25 cellular contexts compared by ENCODE assay signal in genomic region chr20:8434326-8434876, GRCh38.
A peak's percentile ranks its signal among the peaks of the same experiment; 100 is the strongest.
DNase-seq lines count a peak whose midpoint lies in the region; ATAC-seq and TF ChIP-seq lines count a peak whose summit lies in the region.
"Had no signal": no experiment of that assay in that cellular context is flagged by ENCODE, and none has a peak within 500 bp of the region (broad histone marks: within the 10 kb centered on the region; RNA-seq: fewer than 3 reads in every experiment).

No MANE protein-coding gene starts in this region.

- no peak overlapping the region for H3K27ac Mint-ChIP-seq in osteocyte (ENCODE audit: unreplicated experiment)
- H3K27ac Mint-ChIP-seq: activated CD4-positive, alpha-beta memory T cell treated with anti-CD3 and anti-CD28 coated beads, Interleukin-2, amount 10 ng/mL, durations not matched to agents 7 days and 5 days; activated naive CD8-positive, alpha-beta T cell treated with anti-CD3 and anti-CD28 coated beads, Interleukin-2, amount 50 U/mL, for 24 hours; dendritic cell treated with granulocyte-macrophage colony-stimulating factor and Interleukin-4, amounts not matched to agents 40 ng/mL and 50 ng/mL, for 4 days; IgD-negative memory B cell had no signal

- WGBS in spleen, 5 donors: 55 to 82% (median 68%) methylated on average over 2 of the region's 2 CpGs

- H3K9me3 Mint-ChIP-seq in osteocyte (ENCODE audit: unreplicated experiment): no peaks in the 10 kb centered on the region
- H3K9me3 Mint-ChIP-seq: activated CD4-positive, alpha-beta memory T cell treated with anti-CD3 and anti-CD28 coated beads, Interleukin-2, amount 10 ng/mL, durations not matched to agents 7 days and 5 days; activated naive CD8-positive, alpha-beta T cell treated with anti-CD3 and anti-CD28 coated beads, Interleukin-2, amount 50 U/mL, for 24 hours; dendritic cell treated with granulocyte-macrophage colony-stimulating factor and Interleukin-4, amounts not matched to agents 40 ng/mL and 50 ng/mL, for 4 days; neural crest cell had no signal

- H3K4me3 ChIP-seq in adipocyte (ENCODE audit: low read length) (no peak overlapping the region), spleen (peak overlapping the region in 1 of 8 donors; percentile 9)
- H3K4me3 ChIP-seq: left ventricle myocardium inferior, thyroid gland had no signal

- H3K27me3 Mint-ChIP-seq in osteocyte (ENCODE audit: unreplicated experiment): no peaks in the 10 kb centered on the region
- H3K27me3 Mint-ChIP-seq: activated CD4-positive, alpha-beta memory T cell treated with anti-CD3 and anti-CD28 coated beads, Interleukin-2, amount 10 ng/mL, durations not matched to agents 7 days and 5 days; activated naive CD8-positive, alpha-beta T cell treated with anti-CD3 and anti-CD28 coated beads, Interleukin-2, amount 50 U/mL, for 24 hours; dendritic cell treated with granulocyte-macrophage colony-stimulating factor and Interleukin-4, amounts not matched to agents 40 ng/mL and 50 ng/mL, for 4 days; IgD-negative memory B cell had no signal

- H3K4me3 Mint-ChIP-seq in osteocyte (ENCODE audit: unreplicated experiment): no peak overlapping the region
- H3K4me3 Mint-ChIP-seq: activated CD4-positive, alpha-beta memory T cell treated with anti-CD3 and anti-CD28 coated beads, Interleukin-2, amount 10 ng/mL, durations not matched to agents 7 days and 5 days; activated naive CD8-positive, alpha-beta T cell treated with anti-CD3 and anti-CD28 coated beads, Interleukin-2, amount 50 U/mL, for 24 hours; dendritic cell treated with granulocyte-macrophage colony-stimulating factor and Interleukin-4, amounts not matched to agents 40 ng/mL and 50 ng/mL, for 4 days; IgD-negative memory B cell; neural crest cell had no signal

- no peak for ATAC-seq in GM18867 (IDR thresholded peaks at IDR 0.05; ENCODE audit: unreplicated experiment)
- ATAC-seq: activated naive CD8-positive, alpha-beta T cell treated with anti-CD3 and anti-CD28 coated beads, Interleukin-2, amount 50 U/mL, for 24 hours had no signal

- TF ChIP-seq POLR2A in spleen (IDR thresholded peaks at IDR 0.05): no peak

- H3K4me1 ChIP-seq in adipocyte (ENCODE audit: control insufficient read depth, insufficient read depth, low read length) (peaks cover 30% of the 10 kb centered on the region), spleen (peaks cover 0 to 50% (median 9%) of the 10 kb centered on the region in 6 donors)

- H3K36me3 ChIP-seq in adipocyte (ENCODE audit: control insufficient read depth, insufficient read depth, low read length, severe bottlenecking) (no peaks in the 10 kb centered on the region), spleen (no peaks in the 10 kb centered on the region)
- H3K36me3 ChIP-seq: left ventricle myocardium inferior, thyroid gland had no signal

- H3K4me1 Mint-ChIP-seq in osteocyte (ENCODE audit: unreplicated experiment): peaks cover 16% of the 10 kb centered on the region
- H3K4me1 Mint-ChIP-seq: activated CD4-positive, alpha-beta memory T cell treated with anti-CD3 and anti-CD28 coated beads, Interleukin-2, amount 10 ng/mL, durations not matched to agents 7 days and 5 days; IgD-negative memory B cell had no signal

- H3K9me3 ChIP-seq in adipocyte (ENCODE audit: control insufficient read depth, low read length) (no peaks in the 10 kb centered on the region), spleen (no peaks in the 10 kb centered on the region)
- H3K9me3 ChIP-seq: left ventricle myocardium inferior, thyroid gland had no signal

- TF ChIP-seq CTCF in spleen (IDR thresholded peaks at IDR 0.05 in 8 of 11, conservative IDR thresholded peaks at IDR 0.05 in 3 of 11) (no peak), osteocyte (IDR thresholded peaks at IDR 0.05) (no peak)

- no peak overlapping the region for H3K9ac ChIP-seq in adipocyte (ENCODE audit: low read length)

- H3K27ac ChIP-seq in spleen: peak overlapping the region in 6 of 8 donors; percentile 37 to 88 (median 74)
- H3K27ac ChIP-seq: left ventricle myocardium inferior, thyroid gland had no signal

- intact Hi-C loops in spleen (cut with DNase I; ENCODE audit: low total_unique reads): no loop called here

- H3K27me3 ChIP-seq in adipocyte (replicated peaks; ENCODE audit: control insufficient read depth, insufficient read depth, low read length): no peaks in the 10 kb centered on the region
- no peaks in the 10 kb centered on the region for H3K27me3 ChIP-seq in spleen (replicated peaks in 1 of 7)
- H3K27me3 ChIP-seq: thyroid gland had no signal

- H3K36me3 Mint-ChIP-seq in osteocyte (ENCODE audit: unreplicated experiment): no peaks in the 10 kb centered on the region
- H3K36me3 Mint-ChIP-seq: IgD-negative memory B cell had no signal

- DNase-seq in SIG-M5 treated with dmso at 0.1 percent for 504 hours (lab: John Stamatoyannopoulos, UW; ENCODE audit: unreplicated experiment) (peak; percentile 58), SIG-M5 (lab: John Stamatoyannopoulos, UW) (no peak), adipocyte (ENCODE audit: low read depth) (peak; percentile 49), iris pigment epithelial cell (ENCODE audit: low read depth) (peak; percentile 81), spleen (no peak), osteocyte (ENCODE audit: extremely low spot score, unreplicated experiment) (no peak), C1 segment of cervical spinal cord (lab: John Stamatoyannopoulos, UW) (no peak)
- DNase-seq: 8988T; activated CD4-positive, alpha-beta memory T cell treated with anti-CD3 and anti-CD28 coated beads, Interleukin-2, amount 10 ng/mL, durations not matched to agents 7 days and 5 days; activated effector memory CD4-positive, alpha-beta T cell treated with anti-CD3 and anti-CD28 coated beads, Interleukin-2, amount 50 U/mL, for 16 hours; activated naive CD8-positive, alpha-beta T cell treated with anti-CD3 and anti-CD28 coated beads, Interleukin-2, amount 50 U/mL, for 24 hours; activated T-cell treated with anti-CD3 and anti-CD28 coated beads for 4 hours; foreskin fibroblast; GOT3; left ventricle myocardium inferior; NCI-H1436 treated with DMSO at 0.1 percent for 48 hours; NCI-H524; RPMI8226; stimulated activated CD4-positive, alpha-beta T cell treated with anti-CD3 and anti-CD28 coated beads, Interleukin-4, amount 100 ng/mL, for 24 hours; stimulated activated naive CD4-positive, alpha-beta T cell treated with Interleukin-2 at 50 U/mL for 16 hours; thyroid gland had no signal

Comparison
In these comparisons a context has a peak if more than half of its experiments do, and no peak if none do; other contexts are left out.
1. DNase-seq: peak in SIG-M5 treated with dmso at 0.1 percent for 504 hours (single experiment), adipocyte (single experiment) and iris pigment epithelial cell (single experiment); none in SIG-M5 (single experiment), spleen (single experiment), osteocyte (single experiment) and C1 segment of cervical spinal cord (0 of 14).